Comparison of ENCODE assay signal across 20 cellular contexts in genomic region chr1:168421399-168422004, GRCh38.
DNase-seq lines count a peak whose midpoint lies in the region; ATAC-seq and TF ChIP-seq lines count a peak whose summit lies in the region.
"Had no signal": no experiment of that assay in that cellular context is flagged by ENCODE, and none has a peak within 500 bp of the region (broad histone marks: within the 10 kb centered on the region; RNA-seq: fewer than 3 reads in every experiment).

No MANE protein-coding gene starts in this region.

- intact Hi-C loops in stomach (cut with DNase I; ENCODE audit: low total_unique reads) (no loop called here), ascending aorta (cut with DNase I) (no loop called here)

- H3K27me3 ChIP-seq in stomach (no peaks in the 10 kb centered on the region), ascending aorta (no peaks in the 10 kb centered on the region)
- H3K27me3 ChIP-seq: cardiac muscle cell, tibial nerve had no signal

- peak; percentile 13 for DNase-seq in activated naive CD4-positive, alpha-beta T cell treated with Interleukin-2 at 50 U/mL for 16 hours
- DNase-seq in activated naive CD4-positive, alpha-beta T cell treated with anti-CD3 and anti-CD28 coated beads, Interleukin-2, amount 50 U/mL, for 16 hours = no peak
- DNase-seq in T-helper 22 cell (ENCODE audit: low read depth) (peak; percentile 24), stomach (no peak), ascending aorta (ENCODE audit: low spot score in 2 of 2) (no peak), cerebellar nuclear complex (lab: John Stamatoyannopoulos, UW) (no peak)
- DNase-seq in effector CD4-positive, alpha-beta T cell = peak; percentile 9
- DNase-seq: activated effector memory CD4-positive, alpha-beta T cell treated with Interleukin-2 at 50 U/mL for 16 hours; foreskin keratinocyte; NCI-H1694 treated with DMSO at 0.1 percent for 48 hours; NCI-H510A treated with DMSO at 0.1 percent for 48 hours; retina; stimulated activated CD4-positive, alpha-beta T cell treated with anti-CD3 and anti-CD28 coated beads, Interleukin-2, amount 100 ng/mL, for 24 hours; stimulated activated CD8-positive, alpha-beta memory T cell treated with anti-CD3 and anti-CD28 coated beads, Interleukin-4, amount 100 ng/mL, for 48 hours; SW 1271 had no signal

- H3K27ac ChIP-seq in stomach = peak overlapping the region in 3 of 5 donors; percentile 12 to 35 (median 24)
- H3K27ac ChIP-seq in ascending aorta = no peak overlapping the region
- H3K27ac ChIP-seq: foreskin keratinocyte, tibial nerve had no signal

- H3K4me3 ChIP-seq in stomach (no peak overlapping the region), ascending aorta (no peak overlapping the region)
- H3K4me3 ChIP-seq: cardiac muscle cell, lung, tibial nerve had no signal

- no peak for TF ChIP-seq POLR2A in stomach (IDR thresholded peaks at IDR 0.05)

- TF ChIP-seq CTCF in stomach (IDR thresholded peaks at IDR 0.05) (no peak), ascending aorta (IDR thresholded peaks at IDR 0.05) (no peak)

- peaks cover 0 to 9% (median 0%) of the 10 kb centered on the region in 4 donors for H3K4me1 ChIP-seq in stomach
- peaks cover 0 to under 1% of the 10 kb centered on the region in 2 donors for H3K4me1 ChIP-seq in ascending aorta
- H3K4me1 ChIP-seq: foreskin keratinocyte, tibial nerve had no signal

- H3K36me3 ChIP-seq in stomach (no peaks in the 10 kb centered on the region), ascending aorta (no peaks in the 10 kb centered on the region)
- H3K36me3 ChIP-seq: cardiac muscle cell, tibial nerve had no signal

- H3K9me3 ChIP-seq in stomach (no peaks in the 10 kb centered on the region), ascending aorta (no peaks in the 10 kb centered on the region)
- H3K9me3 ChIP-seq: tibial nerve had no signal

- WGBS in stomach, 5 donors = 60 to 78% (median 72%) methylated on average over 3 of the region's 3 CpGs

- no peak for ATAC-seq in GM19397 (IDR thresholded peaks at IDR 0.05; ENCODE audit: unreplicated experiment)
- ATAC-seq: foreskin keratinocyte, Panc1 had no signal

- no peak for TF ChIP-seq EP300 in stomach (IDR thresholded peaks at IDR 0.05)

Comparison
In these comparisons a context has a peak if more than half of its experiments do, and no peak if none do; other contexts are left out.
1. DNase-seq: peak in activated naive CD4-positive, alpha-beta T cell treated with Interleukin-2 at 50 U/mL for 16 hours (single experiment), T-helper 22 cell (single experiment) and effector CD4-positive, alpha-beta T cell (single experiment); none in activated naive CD4-positive, alpha-beta T cell treated with anti-CD3 and anti-CD28 coated beads, Interleukin-2, amount 50 U/mL, for 16 hours (single experiment), stomach (single experiment), ascending aorta (0 of 2) and cerebellar nuclear complex (0 of 2).
2. H3K27ac ChIP-seq: peak in stomach (3 of 5); none in ascending aorta (0 of 2).